8 cellular contexts compared by ENCODE assay signal in genomic region chr12:52879394-52880351, GRCh38. TPM values are rescaled to one million over a fixed set of nuclear protein-coding genes. Genes with fewer than 3 reads are reported as not detected.
A peak's percentile ranks its signal among the peaks of the same experiment; 100 is the strongest.
DNase-seq lines count a peak whose midpoint lies in the region; ATAC-seq and TF ChIP-seq lines count a peak whose summit lies in the region.

No MANE protein-coding gene starts in this region.

- DNase-seq in ELF-1 (ENCODE audit: low read depth, low spot score) (peak; percentile 96), HUDEP-2 (lab: John Stamatoyannopoulos, UW; ENCODE audit: unreplicated experiment in 76 of 76) (peak in 69 of 76 experiments; percentile 12 to 87 (median 64)), NOMO-1 treated with DMSO at 0.1 percent for 48 hours (lab: John Stamatoyannopoulos, UW; ENCODE audit: unreplicated experiment) (peak; percentile 63), lung (ENCODE audit: low spot score) (peak; percentile 79)
- peak; percentile 21 to 38 for DNase-seq in activated CD8-positive, alpha-beta memory T cell treated with anti-CD3 and anti-CD28 coated beads for 4 hours (ENCODE audit: low read depth in 2 of 2)
- peak; percentile 45 for DNase-seq in effector CD8-positive, alpha-beta T cell (lab: John Stamatoyannopoulos, UW)
- peak in 2 of 3 donors; percentile 35 to 63 for DNase-seq in stimulated activated CD4-positive, alpha-beta T cell treated with anti-CD3 and anti-CD28 coated beads, TNF-alpha, amount 100 ng/mL, for 48 hours (ENCODE audit: low read depth in 3 of 3)

- TF ChIP-seq CTCF in lung (IDR thresholded peaks at IDR 0.05; ENCODE audit: control extremely low read depth, extremely low read depth), result peak; percentile 92

- H3K27ac ChIP-seq in lung (ENCODE audit: low read depth in 1 of 2, low read length in 1 of 2), result no peak overlapping the region

- no peaks in the 10 kb centered on the region for H3K9me3 ChIP-seq in lung (ENCODE audit: control insufficient read depth in 2 of 2, insufficient read depth in 1 of 2, low read length in 1 of 2)

- H3K36me3 ChIP-seq in lung (ENCODE audit: control insufficient read depth in 2 of 2, insufficient read depth in 2 of 2, low read length in 2 of 2), result no peaks in the 10 kb centered on the region

- H3K4me3 ChIP-seq in lung, result no peak overlapping the region

- H3K4me1 ChIP-seq in lung (ENCODE audit: control insufficient read depth in 2 of 2, insufficient read depth in 2 of 2, low read length in 2 of 2), result peaks cover under 1 to 4% of the 10 kb centered on the region in 2 donors

- ATAC-seq in lung (ENCODE audit: insufficient read depth, low FRiP score) (peak; percentile 84), HG03025 (IDR thresholded peaks at IDR 0.05; ENCODE audit: low FRiP score, unreplicated experiment) (no peak)

- no peaks in the 10 kb centered on the region for H3K27me3 ChIP-seq in lung (ENCODE audit: control insufficient read depth, insufficient read depth)

- WGBS in lung, 2 donors, result 9 to 14% methylated on average over 33 to 38 of the region's 38 CpGs

RNA-seq across cellular contexts. Expression of gene KRT8, which starts 25.2 kb away (rescaled TPM):
- total RNA-seq in lung, result 100 to 1,000 TPM; 150 to 639 TPM
- 100 to 1,000 TPM; 425 to 538 TPM for polyA plus RNA-seq in lung

RNA-seq across cellular contexts. Expression of gene KRT78, which starts 30.9 kb away (rescaled TPM):
- not detected for total RNA-seq in lung
- under 1 TPM; 0.02 to 0.65 TPM for polyA plus RNA-seq in lung

RNA-seq across cellular contexts. Expression of gene KRT79, which starts 45.6 kb away (rescaled TPM):
- total RNA-seq in lung, result under 1 TPM in 1 of 2 donors, not detected in 1; 0.12 TPM
- polyA plus RNA-seq in lung, result 1 to 10 TPM in 1 of 2 donors, under 1 TPM in 1; 0.02 to 1.5 TPM

Comparison
In these comparisons a context has a peak if more than half of its experiments do, and no peak if none do; other contexts are left out.
1. DNase-seq: peak in every context shown above with its lines; median percentile 96 in ELF-1; 79 in lung; 64 in HUDEP-2; 63 in NOMO-1 treated with DMSO at 0.1 percent for 48 hours; 49 in stimulated activated CD4-positive, alpha-beta T cell treated with anti-CD3 and anti-CD28 coated beads, TNF-alpha, amount 100 ng/mL, for 48 hours; 45 in effector CD8-positive, alpha-beta T cell; 30 in activated CD8-positive, alpha-beta memory T cell treated with anti-CD3 and anti-CD28 coated beads for 4 hours.